ENCODE assay signal across 9 cellular contexts in genomic region chr16:80527297-80527696, GRCh38. TPM values are rescaled to one million over a fixed set of nuclear protein-coding genes. Genes with fewer than 3 reads are reported as not detected.
A peak's percentile ranks its signal among the peaks of the same experiment; 100 is the strongest.
DNase-seq lines count a peak whose midpoint lies in the region; ATAC-seq, FAIRE-seq and TF ChIP-seq lines count a peak whose summit lies in the region.
"Had no signal": no experiment of that assay in that cellular context is flagged by ENCODE, and none has a peak within 500 bp of the region (broad histone marks: within the 10 kb centered on the region; RNA-seq: fewer than 3 reads in every experiment).

No MANE protein-coding gene starts in this region.

- H3K4me1 ChIP-seq in OCI-LY3 (ENCODE audit: low read length) = peaks cover 4% of the 10 kb centered on the region

- H3K36me3 ChIP-seq in OCI-LY3 (replicated peaks; ENCODE audit: low read depth, low read length) = no peaks in the 10 kb centered on the region

- H3K4me2 ChIP-seq in OCI-LY3 (ENCODE audit: low read length) = no peak overlapping the region

- no peak for DNase-seq in D721Med (ENCODE audit: insufficient read length, low spot score)
- DNase-seq in activated naive CD4-positive, alpha-beta T cell treated with anti-CD3 and anti-CD28 coated beads, Interleukin-2, amount 50 U/mL, for 16 hours = peak; percentile 27
- peak; percentile 65 to 67 for DNase-seq in lung microvascular endothelial cell (ENCODE audit: low read depth in 2 of 2)
- no peak for DNase-seq in cortex of kidney (lab: John Stamatoyannopoulos, UW)
- DNase-seq in SK-N-DZ (ENCODE audit: low spot score) = no peak

- TF ChIP-seq CTCF in D721Med (IDR thresholded peaks at IDR 0.05; ENCODE audit: insufficient read depth, missing control alignments) = peak; percentile 10
- peak; percentile 88 for TF ChIP-seq CTCF in OCI-LY3 (IDR thresholded peaks at IDR 0.05; ENCODE audit: low read depth, low read length)

- no peak overlapping the region for H3K9ac ChIP-seq in OCI-LY3 (ENCODE audit: low read length)

- peaks cover 22% of the 10 kb centered on the region for H3K27me3 ChIP-seq in OCI-LY3 (ENCODE audit: low read depth, low read length)

- no peaks in the 10 kb centered on the region for H3K9me3 ChIP-seq in OCI-LY3 (ENCODE audit: insufficient read depth, low read length)

- no peak overlapping the region for H2AFZ ChIP-seq in OCI-LY3 (ENCODE audit: low read depth, low read length)

- H4K20me1 ChIP-seq in OCI-LY3 (ENCODE audit: insufficient read depth, low read length) = no peaks in the 10 kb centered on the region

- no peak overlapping the region for H3K27ac ChIP-seq in OCI-LY3 (ENCODE audit: low read length)

- H3K4me3 ChIP-seq in OCI-LY3 (ENCODE audit: low read length) = no peak overlapping the region

- peak; percentile 60 for ATAC-seq in GM21619 (IDR thresholded peaks at IDR 0.05; ENCODE audit: unreplicated experiment)
- ATAC-seq in HG03196 (IDR thresholded peaks at IDR 0.05; ENCODE audit: unreplicated experiment) = no peak

- no peaks in the 10 kb centered on the region for H3K79me2 ChIP-seq in OCI-LY3 (ENCODE audit: low read length)

- no peak for FAIRE-seq in D721Med (lab: Jason Lieb, UNC)

RNA-seq across cellular contexts. Expression of gene DYNLRB2, which starts 13.5 kb away (rescaled TPM):
- 0.20 and 0.22 TPM in 2 replicates for total RNA-seq in lung microvascular endothelial cell
- not detected in 2 replicates for polyA plus RNA-seq in SK-N-DZ (2014; cell fraction: cytosol; rRNA removed)
- not detected in 2 replicates for polyA plus RNA-seq in SK-N-DZ (2014; cell fraction: nucleus; rRNA removed)
- total RNA-seq: RPMI7951 had no signal

Comparison
In these comparisons a context has a peak if more than half of its experiments do, and no peak if none do; other contexts are left out.
1. DNase-seq: peak in activated naive CD4-positive, alpha-beta T cell treated with anti-CD3 and anti-CD28 coated beads, Interleukin-2, amount 50 U/mL, for 16 hours (single experiment) and lung microvascular endothelial cell (2 of 2); none in D721Med (single experiment), cortex of kidney (single experiment) and SK-N-DZ (single experiment).